29 cellular contexts compared by ENCODE assay signal in genomic region chr14:65483647-65484046, GRCh38.
DNase-seq lines count a peak whose midpoint lies in the region; ATAC-seq, FAIRE-seq and TF ChIP-seq lines count a peak whose summit lies in the region.
"Had no signal": no experiment of that assay in that cellular context is flagged by ENCODE, and none has a peak within 500 bp of the region (broad histone marks: within the 10 kb centered on the region; RNA-seq: fewer than 3 reads in every experiment).

No MANE protein-coding gene starts in this region.

- H3K4me1 ChIP-seq in mammary epithelial cell (ENCODE audit: insufficient read depth, low read length) (peaks cover 3% of the 10 kb centered on the region), kidney (ENCODE audit: control insufficient read depth in 1 of 2, insufficient read depth in 1 of 2, low read depth in 1 of 2, low read length in 2 of 2) (peaks cover 0 to 5% of the 10 kb centered on the region in 2 donors)
- H3K4me1 ChIP-seq: left lung had no signal

- H3K9ac ChIP-seq in mammary epithelial cell (ENCODE audit: insufficient read depth, low read length) (no peak overlapping the region), kidney (ENCODE audit: low read length in 2 of 2) (no peak overlapping the region)

- CTCF ChIA-PET in mammary epithelial cell (lab: Charles Lee; ENCODE audit: low non-redundant PET) (no interaction called here), MCF 10A (lab: Yijun Ruan, JAX) (no interaction called here)

- peak; percentile 71 for ATAC-seq in stimulated activated effector memory CD8-positive, alpha-beta T cell treated with anti-CD3 and anti-CD28 coated beads, Interleukin-12 subunit alpha, Interleukin-12 subunit beta, amount 100 ng/mL, for 72 hours
- ATAC-seq: A549; left lung; naive thymus-derived CD8-positive, alpha-beta T cell; right cardiac atrium had no signal

- intact Hi-C loops in mammary epithelial cell (cut with micrococcal nuclease), result no loop called here
- intact Hi-C loops in MCF 10A (cut with micrococcal nuclease), result no loop called here
- intact Hi-C loops in kidney (cut with DNase I), result no loop called here

- no peaks in the 10 kb centered on the region for H4K20me1 ChIP-seq in mammary epithelial cell (ENCODE audit: insufficient read depth, low read length)

- H3K27ac ChIP-seq in mammary epithelial cell (ENCODE audit: insufficient read depth, low read depth, low read length), result no peak overlapping the region
- no peak overlapping the region for H3K27ac ChIP-seq in kidney (ENCODE audit: low read depth in 2 of 2, low read length in 2 of 2)
- H3K27ac ChIP-seq: A549, left lung, ovary, SJSA1, upper lobe of left lung had no signal

- H3K36me3 ChIP-seq in mammary epithelial cell (ENCODE audit: insufficient read depth, low read length), result no peaks in the 10 kb centered on the region
- H3K36me3 ChIP-seq in kidney (ENCODE audit: control insufficient read depth in 1 of 2, insufficient read depth in 2 of 2, low read length in 2 of 2), result no peaks in the 10 kb centered on the region
- H3K36me3 ChIP-seq: BE2C, left lung, ovary, SJSA1, upper lobe of left lung had no signal

- H3K79me2 ChIP-seq in mammary epithelial cell (ENCODE audit: insufficient read depth, low read length), result peaks cover 10% of the 10 kb centered on the region

- H3K36me3 Mint-ChIP-seq in MCF 10A (ENCODE audit: insufficient read depth, unreplicated experiment), result no peaks in the 10 kb centered on the region
- peaks cover 11% of the 10 kb centered on the region for H3K36me3 Mint-ChIP-seq in stimulated activated effector memory CD8-positive, alpha-beta T cell treated with anti-CD3 and anti-CD28 coated beads, Interleukin-12 subunit alpha, Interleukin-12 subunit beta, amount 100 ng/mL, for 72 hours

- H3K4me3 ChIP-seq in mammary epithelial cell (replicated peaks in 1 of 3; ENCODE audit: insufficient read depth in 1 of 3, low read depth in 2 of 3, low read length in 3 of 3) (no peak overlapping the region), epithelial cell of esophagus (ENCODE audit: low read length) (no peak overlapping the region), kidney (ENCODE audit: low read length in 2 of 2) (no peak overlapping the region)
- H3K4me3 ChIP-seq: A549, left lung, ovary, SJSA1, upper lobe of left lung had no signal

- TF ChIP-seq CTCF in mammary epithelial cell (conservative IDR thresholded peaks at IDR 0.05 in 1 of 2, IDR thresholded peaks at IDR 0.05 in 1 of 2; ENCODE audit: extremely low read depth in 1 of 2, insufficient read depth in 1 of 2, low read depth in 1 of 2, low read length in 2 of 2), result no peak
- TF ChIP-seq CTCF in MCF 10A (IDR thresholded peaks at IDR 0.05; ENCODE audit: unreplicated experiment), result no peak
- no peak for TF ChIP-seq CTCF in epithelial cell of esophagus (IDR thresholded peaks at IDR 0.05; ENCODE audit: insufficient read depth, low read depth, low read length, missing control alignments)
- TF ChIP-seq CTCF in kidney (IDR thresholded peaks at IDR 0.05; ENCODE audit: borderline replicate concordance, extremely low read depth, insufficient read depth), result no peak

- H3K9me3 ChIP-seq in mammary epithelial cell (replicated peaks; ENCODE audit: insufficient read depth, low read length), result no peaks in the 10 kb centered on the region
- H3K9me3 ChIP-seq in kidney (ENCODE audit: control insufficient read depth in 1 of 2, low read length in 2 of 2), result no peaks in the 10 kb centered on the region
- H3K9me3 ChIP-seq: A549, BE2C, Caco-2, left lung, ovary, SJSA1, upper lobe of left lung had no signal

- 75% methylated on average over 4 of the region's 4 CpGs for WGBS in mammary epithelial cell (ENCODE audit: low coverage, missing lambda C conversion rate)

- no peaks in the 10 kb centered on the region for H3K9me3 Mint-ChIP-seq in MCF 10A (ENCODE audit: unreplicated experiment)
- H3K9me3 Mint-ChIP-seq in stimulated activated effector memory CD8-positive, alpha-beta T cell treated with anti-CD3 and anti-CD28 coated beads, Interleukin-12 subunit alpha, Interleukin-12 subunit beta, amount 100 ng/mL, for 72 hours, result no peaks in the 10 kb centered on the region
- H3K9me3 Mint-ChIP-seq: activated naive CD8-positive, alpha-beta T cell treated with anti-CD3 and anti-CD28 coated beads, Interleukin-2, amount 10 ng/mL, durations not matched to agents 7 days and 5 days; activated T-helper 2 cell treated with anti-CD3 and anti-CD28 coated beads, Interferon-gamma antibody, Interleukin-2, Interleukin-4, amounts not matched to agents 10 μg/mL and 5 μg/mL and 100 μg/mL, durations not matched to agents 14 hours and 24 hours and 36 hours; naive thymus-derived CD8-positive, alpha-beta T cell had no signal

- in situ Hi-C loops in mammary epithelial cell (cut with MboI; ENCODE audit: low sequenced_read_pairs in 2 of 2), result no loop called here

- no peaks in the 10 kb centered on the region for H3K27me3 Mint-ChIP-seq in MCF 10A (ENCODE audit: insufficient read depth, unreplicated experiment)
- H3K27me3 Mint-ChIP-seq: activated naive CD8-positive, alpha-beta T cell treated with anti-CD3 and anti-CD28 coated beads, Interleukin-2, amount 10 ng/mL, durations not matched to agents 7 days and 5 days; naive thymus-derived CD8-positive, alpha-beta T cell had no signal

- BruUV-seq in mammary epithelial cell (replicated peaks; lab: Mats Ljungman, UMichigan) (no TSS peak), MCF 10A (replicated peaks; lab: Mats Ljungman, UMichigan) (no TSS peak)

- H3K4me2 ChIP-seq in mammary epithelial cell (ENCODE audit: insufficient read depth, low read depth, low read length), result no peak overlapping the region
- H3K4me2 ChIP-seq: A549 had no signal

- H3K27me3 ChIP-seq in mammary epithelial cell (ENCODE audit: insufficient read depth, low read length), result no peaks in the 10 kb centered on the region
- H3K27me3 ChIP-seq: BE2C, left lung, ovary, SJSA1, upper lobe of left lung had no signal

- DNase-seq in mammary epithelial cell (peak; percentile 60), MCF 10A (ENCODE audit: unreplicated experiment) (no peak), RCC 7860 (ENCODE audit: low spot score) (no peak), epithelial cell of esophagus (ENCODE audit: low read depth) (peak; percentile 54), kidney (no peak), OCI-M2 (lab: John Stamatoyannopoulos, UW; ENCODE audit: unreplicated experiment) (no peak)
- no peak for DNase-seq in stimulated activated effector memory CD8-positive, alpha-beta T cell treated with anti-CD3 and anti-CD28 coated beads, Interleukin-12 subunit alpha, Interleukin-12 subunit beta, amount 100 ng/mL, for 72 hours (ENCODE audit: low spot score in 2 of 2)
- DNase-seq in stimulated activated naive CD4-positive, alpha-beta T cell (lab: John Stamatoyannopoulos, UW), result no peak
- DNase-seq: activated CD4-positive, alpha-beta T cell treated with anti-CD3 and anti-CD28 coated beads, Interleukin-2, amount 50 U/mL, for 1 hour; activated CD8-positive, alpha-beta memory T cell treated with anti-CD3 and anti-CD28 coated beads, Interleukin-2, amount 50 U/mL, for 4 hours; activated naive CD8-positive, alpha-beta T cell treated with anti-CD3 and anti-CD28 coated beads, Interleukin-2, amount 10 ng/mL, durations not matched to agents 7 days and 5 days; BE2C; Caco-2; effector CD8-positive, alpha-beta T cell; left lung; naive thymus-derived CD8-positive, alpha-beta T cell; NCI-H1105; NCI-H2029 treated with DMSO at 0.1 percent for 48 hours; NCI-H345; NCI-H82; ovary; right cardiac atrium; stimulated activated CD4-positive, alpha-beta T cell treated with anti-CD3 and anti-CD28 coated beads, Interleukin-12 subunit alpha, Interleukin-12 subunit beta, amount 100 ng/mL, for 4 hours; T-helper 1 cell; upper lobe of left lung had no signal

- no peak overlapping the region for H2AFZ ChIP-seq in mammary epithelial cell (ENCODE audit: low read depth, low read length)

- FAIRE-seq in RCC 7860 (lab: Jason Lieb, UNC), result peak; percentile 43
- no peak for FAIRE-seq in kidney (lab: Jason Lieb, UNC)
- FAIRE-seq: A549 had no signal

- POLR2A ChIA-PET in MCF 10A (lab: Yijun Ruan, JAX), result no interaction called here

- no peak overlapping the region for H3K27ac Mint-ChIP-seq in MCF 10A (ENCODE audit: low read depth, unreplicated experiment)
- H3K27ac Mint-ChIP-seq in stimulated activated effector memory CD8-positive, alpha-beta T cell treated with anti-CD3 and anti-CD28 coated beads, Interleukin-12 subunit alpha, Interleukin-12 subunit beta, amount 100 ng/mL, for 72 hours, result no peak overlapping the region
- H3K27ac Mint-ChIP-seq: activated T-helper 2 cell treated with anti-CD3 and anti-CD28 coated beads, Interferon-gamma antibody, Interleukin-2, Interleukin-4, amounts not matched to agents 10 μg/mL and 5 μg/mL and 100 μg/mL, durations not matched to agents 14 hours and 24 hours and 36 hours; mesothelial cell of epicardium had no signal

- H3K4me3 Mint-ChIP-seq in MCF 10A (ENCODE audit: unreplicated experiment), result no peak overlapping the region
- H3K4me3 Mint-ChIP-seq in stimulated activated effector memory CD8-positive, alpha-beta T cell treated with anti-CD3 and anti-CD28 coated beads, Interleukin-12 subunit alpha, Interleukin-12 subunit beta, amount 100 ng/mL, for 72 hours, result no peak overlapping the region
- H3K4me3 Mint-ChIP-seq: activated naive CD8-positive, alpha-beta T cell treated with anti-CD3 and anti-CD28 coated beads, Interleukin-2, amount 10 ng/mL, durations not matched to agents 7 days and 5 days; mesothelial cell of epicardium; naive thymus-derived CD8-positive, alpha-beta T cell had no signal

- dilution Hi-C loops in mammary epithelial cell (cut with HindIII; ENCODE audit: low sequenced_read_pairs), result no loop called here

- no peaks in the 10 kb centered on the region for H3K4me1 Mint-ChIP-seq in MCF 10A (ENCODE audit: insufficient read depth, unreplicated experiment)
- H3K4me1 Mint-ChIP-seq in stimulated activated effector memory CD8-positive, alpha-beta T cell treated with anti-CD3 and anti-CD28 coated beads, Interleukin-12 subunit alpha, Interleukin-12 subunit beta, amount 100 ng/mL, for 72 hours, result peaks cover 56% of the 10 kb centered on the region

Comparison
In these comparisons a context has a peak if more than half of its experiments do, and no peak if none do; other contexts are left out.
1. DNase-seq: peak in mammary epithelial cell (single experiment) and epithelial cell of esophagus (single experiment); none in MCF 10A (single experiment), RCC 7860 (single experiment), stimulated activated effector memory CD8-positive, alpha-beta T cell treated with anti-CD3 and anti-CD28 coated beads, Interleukin-12 subunit alpha, Interleukin-12 subunit beta, amount 100 ng/mL, for 72 hours (0 of 2), kidney (single experiment), OCI-M2 (single experiment) and stimulated activated naive CD4-positive, alpha-beta T cell (0 of 6).